Comparison of ENCODE assay signal across 33 cellular contexts in the genomic region with DNA sequence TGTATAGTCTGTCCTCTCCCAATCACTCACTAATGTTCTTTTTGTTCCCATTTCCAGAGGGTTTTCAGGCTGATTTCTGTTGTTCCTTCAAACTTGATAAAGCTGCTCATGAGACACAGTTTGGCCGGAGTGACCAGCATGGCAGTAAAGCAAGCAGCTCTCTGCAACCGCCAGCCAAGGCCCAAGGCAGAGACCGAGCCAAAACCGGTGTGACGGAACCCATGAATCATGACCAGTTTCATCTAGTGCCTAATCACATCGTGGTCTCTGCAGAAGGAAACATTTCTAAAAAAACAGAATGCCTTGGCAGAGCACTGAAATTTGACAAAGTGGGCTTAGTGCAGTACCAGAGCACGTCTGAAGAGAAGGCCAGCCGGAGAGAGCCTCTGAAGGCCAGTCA. TPM values are rescaled to one million over a fixed set of nuclear protein-coding genes. Genes with fewer than 3 reads are reported as not detected.
A peak's percentile ranks its signal among the peaks of the same experiment; 100 is the strongest.
DNase-seq lines count a peak whose midpoint lies in the region; ATAC-seq and TF ChIP-seq lines count a peak whose summit lies in the region.
"Had no signal": no experiment of that assay in that cellular context is flagged by ENCODE, and none has a peak within 500 bp of the region (broad histone marks: within the 10 kb centered on the region; RNA-seq: fewer than 3 reads in every experiment).

No MANE protein-coding gene starts in this region.

- peaks cover 1% of the 10 kb centered on the region for H3K4me1 Mint-ChIP-seq in activated T-cell treated with anti-CD3 and anti-CD28 coated beads, Interleukin-2, amount 50 U/mL, for 24 hours (ENCODE audit: low read depth)
- H3K4me1 Mint-ChIP-seq in WTC11: no peaks in the 10 kb centered on the region
- no peaks in the 10 kb centered on the region for H3K4me1 Mint-ChIP-seq in stimulated activated effector memory CD8-positive, alpha-beta T cell treated with anti-CD3 and anti-CD28 coated beads, Interleukin-12 subunit alpha, Interleukin-12 subunit beta, amount 100 ng/mL, for 72 hours
- H3K4me1 Mint-ChIP-seq: GM23338, IgD-negative memory B cell had no signal

- peaks cover 72% of the 10 kb centered on the region for H3K36me3 Mint-ChIP-seq in activated T-cell treated with anti-CD3 and anti-CD28 coated beads, Interleukin-2, amount 50 U/mL, for 24 hours (ENCODE audit: low read depth)
- peaks cover 36% of the 10 kb centered on the region for H3K36me3 Mint-ChIP-seq in WTC11
- peaks cover 85% of the 10 kb centered on the region for H3K36me3 Mint-ChIP-seq in stimulated activated effector memory CD8-positive, alpha-beta T cell treated with anti-CD3 and anti-CD28 coated beads, Interleukin-12 subunit alpha, Interleukin-12 subunit beta, amount 100 ng/mL, for 72 hours

- ATAC-seq in WTC11 (no peak), HG02678 (IDR thresholded peaks at IDR 0.05; ENCODE audit: unreplicated experiment) (no peak), HG03039 (IDR thresholded peaks at IDR 0.05; ENCODE audit: unreplicated experiment) (no peak), HG02840 (IDR thresholded peaks at IDR 0.05; ENCODE audit: low FRiP score, unreplicated experiment) (no peak)
- ATAC-seq in stimulated activated effector memory CD8-positive, alpha-beta T cell treated with anti-CD3 and anti-CD28 coated beads, Interleukin-12 subunit alpha, Interleukin-12 subunit beta, amount 100 ng/mL, for 72 hours: no peak
- ATAC-seq: A549, GM23338, left colon, SK-N-SH treated with all-trans-retinoic acid at 6 μM for 48 hours had no signal

- no peak overlapping the region for H3K4me3 Mint-ChIP-seq in activated T-cell treated with anti-CD3 and anti-CD28 coated beads, Interleukin-2, amount 50 U/mL, for 24 hours
- no peak overlapping the region for H3K4me3 Mint-ChIP-seq in WTC11
- no peak overlapping the region for H3K4me3 Mint-ChIP-seq in stimulated activated effector memory CD8-positive, alpha-beta T cell treated with anti-CD3 and anti-CD28 coated beads, Interleukin-12 subunit alpha, Interleukin-12 subunit beta, amount 100 ng/mL, for 72 hours
- H3K4me3 Mint-ChIP-seq: GM23338, HFFc6, IgD-negative memory B cell had no signal

- DNase-seq in activated T-cell treated with anti-CD3 and anti-CD28 coated beads, Interleukin-2, amount 50 U/mL, for 24 hours: no peak
- DNase-seq in activated T-cell treated with anti-CD3 and anti-CD28 coated beads for 4 hours: no peak
- no peak for DNase-seq in WTC11 (ENCODE audit: low spot score)
- peak; percentile 69 for DNase-seq in fibroblast of mammary gland (ENCODE audit: low read depth)
- DNase-seq in stimulated activated effector memory CD8-positive, alpha-beta T cell treated with anti-CD3 and anti-CD28 coated beads, Interleukin-12 subunit alpha, Interleukin-12 subunit beta, amount 100 ng/mL, for 72 hours (ENCODE audit: low spot score in 2 of 2): no peak
- DNase-seq: activated CD4-positive, alpha-beta T cell treated with anti-CD3 and anti-CD28 coated beads for 4 hours; activated CD8-positive, alpha-beta memory T cell treated with anti-CD3 and anti-CD28 coated beads, Interleukin-2, amount 50 U/mL, for 48 hours; activated gamma-delta T cell; BE2C; central memory CD4-positive, alpha-beta T cell; DMS53; HFFc6; left colon; mesenchymal stem cell; NCI-H1105 treated with DMSO at 0.1 percent for 48 hours; NCI-H2081 treated with DMSO at 0.1 percent for 48 hours; NCI-H345; NCI-H774; occipital lobe; retina; stimulated activated CD4-positive, alpha-beta T cell treated with anti-CD3 and anti-CD28 coated beads, Interleukin-4, amount 100 ng/mL, for 4 hours; stomach; T-helper 2 cell; upper lobe of left lung had no signal

- no peak for TF ChIP-seq CTCF in WTC11 (IDR thresholded peaks at IDR 0.05)
- no peak for TF ChIP-seq CTCF in fibroblast of mammary gland (conservative IDR thresholded peaks at IDR 0.05; ENCODE audit: control insufficient read depth, insufficient read depth, low read depth, low read length)

- H3K9me3 Mint-ChIP-seq in activated T-cell treated with anti-CD3 and anti-CD28 coated beads, Interleukin-2, amount 50 U/mL, for 24 hours: no peaks in the 10 kb centered on the region
- H3K9me3 Mint-ChIP-seq in WTC11: no peaks in the 10 kb centered on the region
- H3K9me3 Mint-ChIP-seq in stimulated activated effector memory CD8-positive, alpha-beta T cell treated with anti-CD3 and anti-CD28 coated beads, Interleukin-12 subunit alpha, Interleukin-12 subunit beta, amount 100 ng/mL, for 72 hours: no peaks in the 10 kb centered on the region
- H3K9me3 Mint-ChIP-seq: GM23338, HFFc6, IgD-negative memory B cell had no signal

- H3K27ac Mint-ChIP-seq in activated T-cell treated with anti-CD3 and anti-CD28 coated beads, Interleukin-2, amount 50 U/mL, for 24 hours: peak overlapping the region; percentile 77
- peak overlapping the region; percentile 33; the same call in 1 of the 2 replicates for H3K27ac Mint-ChIP-seq in WTC11
- peak overlapping the region; percentile 78 for H3K27ac Mint-ChIP-seq in stimulated activated effector memory CD8-positive, alpha-beta T cell treated with anti-CD3 and anti-CD28 coated beads, Interleukin-12 subunit alpha, Interleukin-12 subunit beta, amount 100 ng/mL, for 72 hours
- H3K27ac Mint-ChIP-seq: GM23338, HFFc6 had no signal

- H3K4me3 ChIP-seq in fibroblast of mammary gland (ENCODE audit: control insufficient read depth, low read depth, low read length): no peak overlapping the region
- H3K4me3 ChIP-seq: A549, GM23338, stomach, upper lobe of left lung had no signal

- CTCF ChIA-PET in WTC11 (lab: Charles Lee): interaction anchor here (1.6 kb wide), 1 partner anchor 203 kb away, joined by 4 read pairs; no protein-coding TSS in a partner anchor

- POLR2A ChIA-PET in WTC11 (lab: Charles Lee): no interaction called here

- no peaks in the 10 kb centered on the region for H3K27me3 Mint-ChIP-seq in activated T-cell treated with anti-CD3 and anti-CD28 coated beads, Interleukin-2, amount 50 U/mL, for 24 hours
- H3K27me3 Mint-ChIP-seq in WTC11 (ENCODE audit: low read depth): no peaks in the 10 kb centered on the region
- H3K27me3 Mint-ChIP-seq: IgD-negative memory B cell had no signal

TF ChIP-seq in WTC11, 78 proteins besides CTCF, POLR2A, EP300 and RAD21 (continues in another document):
- TF ChIP-seq, protein P1, sequence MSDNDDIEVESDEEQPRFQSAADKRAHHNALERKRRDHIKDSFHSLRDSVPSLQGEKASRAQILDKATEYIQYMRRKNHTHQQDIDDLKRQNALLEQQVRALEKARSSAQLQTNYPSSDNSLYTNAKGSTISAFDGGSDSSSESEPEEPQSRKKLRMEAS (CRISPR knock-in tag; IDR thresholded peaks at IDR 0.05): no peak
- TF ChIP-seq, protein P2, sequence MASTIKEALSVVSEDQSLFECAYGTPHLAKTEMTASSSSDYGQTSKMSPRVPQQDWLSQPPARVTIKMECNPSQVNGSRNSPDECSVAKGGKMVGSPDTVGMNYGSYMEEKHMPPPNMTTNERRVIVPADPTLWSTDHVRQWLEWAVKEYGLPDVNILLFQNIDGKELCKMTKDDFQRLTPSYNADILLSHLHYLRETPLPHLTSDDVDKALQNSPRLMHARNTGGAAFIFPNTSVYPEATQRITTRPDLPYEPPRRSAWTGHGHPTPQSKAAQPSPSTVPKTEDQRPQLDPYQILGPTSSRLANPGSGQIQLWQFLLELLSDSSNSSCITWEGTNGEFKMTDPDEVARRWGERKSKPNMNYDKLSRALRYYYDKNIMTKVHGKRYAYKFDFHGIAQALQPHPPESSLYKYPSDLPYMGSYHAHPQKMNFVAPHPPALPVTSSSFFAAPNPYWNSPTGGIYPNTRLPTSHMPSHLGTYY (CRISPR knock-in tag; IDR thresholded peaks at IDR 0.05): no peak
- TF ChIP-seq NR3C1 (CRISPR knock-in tag; conservative IDR thresholded peaks at IDR 0.05; ENCODE audit: low read depth) (no peak), JAZF1 (CRISPR knock-in tag; IDR thresholded peaks at IDR 0.05) (no peak), FOXP1 (CRISPR knock-in tag; IDR thresholded peaks at IDR 0.05; ENCODE audit: borderline replicate concordance) (no peak), ESRRA (CRISPR knock-in tag; IDR thresholded peaks at IDR 0.05; ENCODE audit: borderline replicate concordance) (no peak), PRRX2 (CRISPR knock-in tag; IDR thresholded peaks at IDR 0.05) (no peak), JUN (CRISPR knock-in tag; IDR thresholded peaks at IDR 0.05) (no peak), SMAD4 (CRISPR knock-in tag; IDR thresholded peaks at IDR 0.05) (no peak), SP1 (CRISPR knock-in tag; conservative IDR thresholded peaks at IDR 0.05) (no peak), ELF4 (CRISPR knock-in tag; IDR thresholded peaks at IDR 0.05; ENCODE audit: low read depth) (no peak), TEAD4 (CRISPR knock-in tag; IDR thresholded peaks at IDR 0.05) (no peak)
- TF ChIP-seq, protein P3, sequence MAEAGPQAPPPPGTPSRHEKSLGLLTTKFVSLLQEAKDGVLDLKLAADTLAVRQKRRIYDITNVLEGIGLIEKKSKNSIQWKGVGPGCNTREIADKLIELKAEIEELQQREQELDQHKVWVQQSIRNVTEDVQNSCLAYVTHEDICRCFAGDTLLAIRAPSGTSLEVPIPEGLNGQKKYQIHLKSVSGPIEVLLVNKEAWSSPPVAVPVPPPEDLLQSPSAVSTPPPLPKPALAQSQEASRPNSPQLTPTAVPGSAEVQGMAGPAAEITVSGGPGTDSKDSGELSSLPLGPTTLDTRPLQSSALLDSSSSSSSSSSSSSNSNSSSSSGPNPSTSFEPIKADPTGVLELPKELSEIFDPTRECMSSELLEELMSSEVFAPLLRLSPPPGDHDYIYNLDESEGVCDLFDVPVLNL (CRISPR knock-in tag; IDR thresholded peaks at IDR 0.05; ENCODE audit: borderline replicate concordance, low read depth): no peak
- TF ChIP-seq, protein P4, sequence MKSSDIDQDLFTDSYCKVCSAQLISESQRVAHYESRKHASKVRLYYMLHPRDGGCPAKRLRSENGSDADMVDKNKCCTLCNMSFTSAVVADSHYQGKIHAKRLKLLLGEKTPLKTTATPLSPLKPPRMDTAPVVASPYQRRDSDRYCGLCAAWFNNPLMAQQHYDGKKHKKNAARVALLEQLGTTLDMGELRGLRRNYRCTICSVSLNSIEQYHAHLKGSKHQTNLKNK (CRISPR knock-in tag; IDR thresholded peaks at IDR 0.05): no peak
- TF ChIP-seq, protein P5, sequence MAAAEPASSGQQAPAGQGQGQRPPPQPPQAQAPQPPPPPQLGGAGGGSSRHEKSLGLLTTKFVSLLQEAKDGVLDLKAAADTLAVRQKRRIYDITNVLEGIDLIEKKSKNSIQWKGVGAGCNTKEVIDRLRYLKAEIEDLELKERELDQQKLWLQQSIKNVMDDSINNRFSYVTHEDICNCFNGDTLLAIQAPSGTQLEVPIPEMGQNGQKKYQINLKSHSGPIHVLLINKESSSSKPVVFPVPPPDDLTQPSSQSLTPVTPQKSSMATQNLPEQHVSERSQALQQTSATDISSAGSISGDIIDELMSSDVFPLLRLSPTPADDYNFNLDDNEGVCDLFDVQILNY (CRISPR knock-in tag; IDR thresholded peaks at IDR 0.05): no peak

RNA-seq across cellular contexts. Expression of a gene that starts 14.8 kb away (rescaled TPM):
- total RNA-seq in WTC11 (2021): 91.4 to 107 TPM (median 93.0 TPM) in 3 replicates

RNA-seq across cellular contexts. Expression of a gene that starts 51.3 kb away (rescaled TPM):
- total RNA-seq in WTC11 (2021): not detected in 3 replicates
- total RNA-seq: dermis microvascular lymphatic vessel endothelial cell, GM23338, HFFc6, left colon, myocyte, occipital lobe, stomach had no signal
